8 cellular contexts compared by ENCODE assay signal in genomic region chr19:18637644-18638630, GRCh38. TPM values are rescaled to one million over a fixed set of nuclear protein-coding genes. Genes with fewer than 3 reads are reported as not detected.
DNase-seq lines count a peak whose midpoint lies in the region; ATAC-seq lines count a peak whose summit lies in the region.

No MANE protein-coding gene starts in this region.

- peak overlapping the region; percentile 91 for H3K27ac Mint-ChIP-seq in central memory CD8-positive, alpha-beta T cell (ENCODE audit: low read depth)
- peak overlapping the region in 5 of 6 donors; percentile 72 to 94 (median 88) for H3K27ac Mint-ChIP-seq in naive B cell

- no peak for ATAC-seq in central memory CD8-positive, alpha-beta T cell (replicated peaks; ENCODE audit: extremely low read depth, poor library complexity, severe bottlenecking)
- no peak for ATAC-seq in naive B cell (ENCODE audit: low read depth in 2 of 2)
- no peak for ATAC-seq in GM19324 (IDR thresholded peaks at IDR 0.05; ENCODE audit: low FRiP score, unreplicated experiment)
- ATAC-seq in GM19455 (IDR thresholded peaks at IDR 0.05; ENCODE audit: unreplicated experiment): no peak

- peaks cover 12% of the 10 kb centered on the region for H3K36me3 Mint-ChIP-seq in central memory CD8-positive, alpha-beta T cell (ENCODE audit: insufficient read depth)
- no peaks in the 10 kb centered on the region for H3K36me3 Mint-ChIP-seq in naive B cell

- DNase-seq in NCI-H2081 (lab: John Stamatoyannopoulos, UW) (peak; percentile 12 to 46), NCI-H2081 treated with DMSO at 0.1 percent for 48 hours (lab: John Stamatoyannopoulos, UW) (no peak), NCI-H146 treated with DMSO at 0.1 percent for 48 hours (lab: John Stamatoyannopoulos, UW; ENCODE audit: unreplicated experiment) (peak; percentile 82), naive B cell (no peak), epidermal melanocyte (ENCODE audit: insufficient read length, low spot score) (no peak)
- no peak for DNase-seq in central memory CD8-positive, alpha-beta T cell (ENCODE audit: low spot score in 2 of 2)

- peak overlapping the region; percentile 83 for H3K4me3 Mint-ChIP-seq in central memory CD8-positive, alpha-beta T cell
- H3K4me3 Mint-ChIP-seq in naive B cell: peak overlapping the region; percentile 91 to 96 (median 94)

- H3K9me3 Mint-ChIP-seq in central memory CD8-positive, alpha-beta T cell: no peaks in the 10 kb centered on the region
- H3K9me3 Mint-ChIP-seq in naive B cell: no peaks in the 10 kb centered on the region

- peaks cover 9% of the 10 kb centered on the region for H3K27me3 Mint-ChIP-seq in central memory CD8-positive, alpha-beta T cell
- H3K27me3 Mint-ChIP-seq in naive B cell: peaks cover 0 to 6% (median 5%) of the 10 kb centered on the region in 3 donors

- H3K4me1 Mint-ChIP-seq in central memory CD8-positive, alpha-beta T cell: peaks cover 31% of the 10 kb centered on the region
- H3K4me1 Mint-ChIP-seq in naive B cell: peaks cover 27 to 44% (median 28%) of the 10 kb centered on the region in 3 donors

RNA-seq across cellular contexts. Expression of gene KLHL26, which starts 1.1 kb away (rescaled TPM):
- polyA plus RNA-seq in naive B cell (ENCODE audit: low read depth in 6 of 6): 1 to 10 TPM in 5 of 6 donors, not detected in 1; 2.0 to 3.7 (median 3.6) TPM

RNA-seq across cellular contexts. Expression of gene TMEM59L, which starts 25.3 kb away (rescaled TPM):
- polyA plus RNA-seq in naive B cell (ENCODE audit: low read depth in 6 of 6): not detected

RNA-seq across cellular contexts. Expression of gene CRLF1, which starts 31.3 kb away (rescaled TPM):
- polyA plus RNA-seq in naive B cell (ENCODE audit: low read depth in 6 of 6): 1 to 10 TPM in 2 of 6 donors, under 1 TPM in 2, not detected in 2; 0.44 to 7.0 (median 0.97) TPM

RNA-seq across cellular contexts. Expression of gene CRTC1, which starts 45.5 kb away (rescaled TPM):
- polyA plus RNA-seq in naive B cell (ENCODE audit: low read depth in 6 of 6): 1 to 10 TPM in 5 of 6 donors, not detected in 1; 1.4 to 2.4 (median 1.4) TPM

RNA-seq across cellular contexts. Expression of gene REX1BD, which starts 49.3 kb away (rescaled TPM):
- polyA plus RNA-seq in naive B cell (ENCODE audit: low read depth in 6 of 6): 100 to 1,000 TPM in 2 of 6 donors, 10 to 100 TPM in 4; 76.0 to 107 (median 91.9) TPM

Comparison
In these comparisons a context has a peak if more than half of its experiments do, and no peak if none do; other contexts are left out.
1. DNase-seq: peak in NCI-H2081 (2 of 2) and NCI-H146 treated with DMSO at 0.1 percent for 48 hours (single experiment); none in NCI-H2081 treated with DMSO at 0.1 percent for 48 hours (single experiment), central memory CD8-positive, alpha-beta T cell (0 of 2), naive B cell (single experiment) and epidermal melanocyte (single experiment).